In genomic region chr10:57168703-57169240, GRCh38 we compare ENCODE assay signal across 18 cellular contexts.
"Had no signal": no experiment of that assay in that cellular context is flagged by ENCODE, and none has a peak within 500 bp of the region (broad histone marks: within the 10 kb centered on the region; RNA-seq: fewer than 3 reads in every experiment).

No MANE protein-coding gene starts in this region.

- H3K27ac Mint-ChIP-seq: dendritic cell treated with granulocyte-macrophage colony-stimulating factor and Interleukin-4, amounts not matched to agents 40 ng/mL and 50 ng/mL, for 4 days; effector memory CD8-positive, alpha-beta T cell; naive thymus-derived CD8-positive, alpha-beta T cell; neural progenitor cell had no signal

- H3K36me3 Mint-ChIP-seq: naive thymus-derived CD8-positive, alpha-beta T cell; neural progenitor cell had no signal

- H3K9ac ChIP-seq: neural progenitor cell had no signal

- DNase-seq: effector memory CD8-positive, alpha-beta T cell; heart right ventricle; hypothalamus; kidney glomerular epithelial cell; mucosa of descending colon; naive thymus-derived CD8-positive, alpha-beta T cell; nucleus accumbens; ovary; small intestine; stimulated activated CD4-positive, alpha-beta T cell treated with anti-CD3 and anti-CD28 coated beads, Interleukin-2, amount 100 ng/mL, for 48 hours; stimulated activated naive CD8-positive, alpha-beta T cell treated with anti-CD3 and anti-CD28 coated beads, Interleukin-15, Interleukin-2, amounts not matched to agents 100 U/mL and 50 U/mL, for 24 hours; tibial artery; upper lobe of left lung had no signal

- H3K27me3 Mint-ChIP-seq: dendritic cell treated with granulocyte-macrophage colony-stimulating factor and Interleukin-4, amounts not matched to agents 40 ng/mL and 50 ng/mL, for 4 days; effector memory CD8-positive, alpha-beta T cell; naive thymus-derived CD8-positive, alpha-beta T cell had no signal

- H3K4me2 ChIP-seq: neural progenitor cell had no signal

- H3K4me3 Mint-ChIP-seq: dendritic cell treated with granulocyte-macrophage colony-stimulating factor and Interleukin-4, amounts not matched to agents 40 ng/mL and 50 ng/mL, for 4 days; effector memory CD8-positive, alpha-beta T cell; naive thymus-derived CD8-positive, alpha-beta T cell; neural progenitor cell had no signal

- H3K27me3 ChIP-seq: heart right ventricle, neural progenitor cell, ovary, right atrium auricular region, tibial artery, upper lobe of left lung, vagina had no signal

- H3K4me1 ChIP-seq: heart right ventricle, neural progenitor cell, right atrium auricular region, tibial artery, upper lobe of left lung, vagina had no signal

- H3K4me3 ChIP-seq: heart right ventricle, mucosa of descending colon, neural progenitor cell, ovary, right atrium auricular region, tibial artery, upper lobe of left lung, vagina had no signal

- H3K9me3 ChIP-seq: mucosa of descending colon, ovary, right atrium auricular region, tibial artery, upper lobe of left lung, vagina had no signal

- ATAC-seq: effector memory CD8-positive, alpha-beta T cell; heart right ventricle; left lobe of liver; naive thymus-derived CD8-positive, alpha-beta T cell; stimulated activated naive CD8-positive, alpha-beta T cell treated with anti-CD3 and anti-CD28 coated beads, Interleukin-15, Interleukin-2, amounts not matched to agents 100 U/mL and 50 U/mL, for 24 hours had no signal

- H3K4me1 Mint-ChIP-seq: naive thymus-derived CD8-positive, alpha-beta T cell; neural progenitor cell had no signal

- H3K27ac ChIP-seq: heart right ventricle, neural progenitor cell, ovary, right atrium auricular region, tibial artery, upper lobe of left lung, vagina had no signal

- H3K36me3 ChIP-seq: heart right ventricle, neural progenitor cell, ovary, right atrium auricular region, tibial artery, upper lobe of left lung, vagina had no signal

- H2AFZ ChIP-seq: neural progenitor cell had no signal
